ENCODE assay signal across 11 cellular contexts in the genomic region with DNA sequence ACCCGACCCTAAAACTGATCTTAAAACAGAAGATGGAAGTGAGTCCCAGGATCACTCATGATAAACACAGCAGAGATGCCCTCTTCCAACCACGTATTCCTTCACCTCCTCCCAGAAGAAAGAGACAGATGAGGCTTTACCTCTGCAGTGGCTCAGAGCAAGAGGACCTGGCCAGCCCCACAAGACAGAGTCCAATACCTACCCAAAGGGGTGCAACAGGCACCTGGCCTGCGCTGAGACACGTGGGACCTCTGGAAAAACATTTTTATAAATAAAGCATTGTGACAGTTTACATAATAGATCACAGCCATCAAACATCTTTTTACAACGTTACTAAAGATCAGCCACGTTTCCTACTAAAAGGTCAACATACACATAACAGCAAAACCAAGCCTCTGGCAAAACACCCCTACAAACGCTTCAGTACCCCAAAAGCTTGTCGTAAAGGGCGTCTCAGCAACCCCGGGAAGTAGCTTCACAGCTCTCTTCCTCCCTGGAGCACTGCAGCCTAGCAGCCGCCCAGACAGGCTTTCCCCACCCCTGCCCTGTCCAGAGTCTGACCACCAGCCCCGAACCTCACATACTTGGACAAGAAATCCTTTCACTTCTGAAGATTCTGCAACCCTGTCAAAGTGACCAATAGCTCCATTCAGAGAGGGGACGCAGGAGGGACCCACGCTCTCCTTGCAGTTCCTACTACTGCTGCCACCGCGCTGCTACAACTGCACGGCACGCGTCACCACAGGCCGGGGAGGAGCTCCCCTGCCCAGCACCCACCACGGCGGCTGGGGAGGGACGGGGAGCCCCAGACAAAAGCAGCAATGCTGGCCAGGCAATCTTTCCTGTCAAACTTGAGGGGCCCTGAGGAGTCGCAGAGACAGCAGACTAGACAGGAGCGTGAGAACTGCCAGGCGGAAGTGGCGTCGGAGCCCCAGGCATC. TPM values are rescaled to one million over a fixed set of nuclear protein-coding genes. Genes with fewer than 3 reads are reported as not detected.
DNase-seq lines count a peak whose midpoint lies in the region; ATAC-seq, FAIRE-seq and TF ChIP-seq lines count a peak whose summit lies in the region.
"Had no signal": no experiment of that assay in that cellular context is flagged by ENCODE, and none has a peak within 500 bp of the region (broad histone marks: within the 10 kb centered on the region; RNA-seq: fewer than 3 reads in every experiment).

No MANE protein-coding gene starts in this region.

- H2BK15ac ChIP-seq in IMR-90 (ENCODE audit: low read depth, low read length) = no peak overlapping the region

- no peak overlapping the region for H3K4ac ChIP-seq in IMR-90 (ENCODE audit: low read depth, low read length)

- peaks cover 2% of the 10 kb centered on the region for H3K36me3 Mint-ChIP-seq in neural crest cell (ENCODE audit: low read depth)

- intact Hi-C loops in IMR-90 (cut with micrococcal nuclease) = loop anchor here (1.0 to 5.0 kb wide), 2 partner anchors 36 to 59 kb away; partner anchors contain the start of gene LSM14B
- intact Hi-C loops in mammary epithelial cell (cut with micrococcal nuclease) = no loop called here

- no peak for FAIRE-seq in urothelium cell line (lab: Jason Lieb, UNC)

- no peak overlapping the region for H3K14ac ChIP-seq in IMR-90 (replicated peaks; ENCODE audit: low read depth, low read length)

- no peaks in the 10 kb centered on the region for H3K9me3 ChIP-seq in BLaER1 treated with 17β-estradiol and CSF1 and Interleukin-3, amounts not matched to agents 10 nM and 100 nM (replicated peaks in 1 of 11)
- no peaks in the 10 kb centered on the region for H3K9me3 ChIP-seq in IMR-90 (ENCODE audit: control insufficient read depth, insufficient read depth, low read length)
- H3K9me3 ChIP-seq in mammary epithelial cell (replicated peaks; ENCODE audit: insufficient read depth, low read length) = no peaks in the 10 kb centered on the region

- H3K56ac ChIP-seq in IMR-90 (ENCODE audit: extremely low read depth, insufficient read depth, low read length) = no peak overlapping the region

- no peak overlapping the region for H2BK120ac ChIP-seq in IMR-90 (ENCODE audit: low read depth, low read length)

- in situ Hi-C loops in IMR-90 (cut with MboI; ENCODE audit: low sequenced_read_pairs) = no loop called here
- in situ Hi-C loops in mammary epithelial cell (cut with MboI; ENCODE audit: low sequenced_read_pairs in 2 of 2) = no loop called here

- 72% methylated on average over 14 of the region's 28 CpGs; no CpG with 5 or more reads in 1 of the 2 experiments for WGBS in IMR-90 (ENCODE audit: extremely low coverage in 2 of 2, insufficient read length in 1 of 2), 2 experiments
- 95% methylated on average over 25 of the region's 28 CpGs for WGBS in mammary epithelial cell (ENCODE audit: low coverage, missing lambda C conversion rate)

- H4K91ac ChIP-seq in IMR-90 (ENCODE audit: insufficient read depth, low read depth, low read length) = no peak overlapping the region

- H3K9ac ChIP-seq in BLaER1 treated with 17β-estradiol and CSF1 and Interleukin-3, amounts not matched to agents 10 nM and 100 nM = peak overlapping the region; percentile 58 to 74 (median 68); a peak in 20 of 22 replicates
- H3K9ac ChIP-seq in IMR-90 (ENCODE audit: low read depth, low read length) (no peak overlapping the region), mammary epithelial cell (ENCODE audit: insufficient read depth, low read length) (no peak overlapping the region)

- CTCF ChIA-PET in IMR-90 (lab: Yijun Ruan, JAX) = interaction anchor here (1.0 kb wide), 1 partner anchor 73 kb away, joined by 4 read pairs; no protein-coding TSS in a partner anchor
- CTCF ChIA-PET in mammary epithelial cell (lab: Charles Lee; ENCODE audit: low non-redundant PET) = no interaction called here

- H3K4me1 Mint-ChIP-seq in neural crest cell = peaks cover 47% of the 10 kb centered on the region

- TF ChIP-seq CTCF in IMR-90 (conservative IDR thresholded peaks at IDR 0.05; ENCODE audit: low read depth, low read length) (no peak), mammary epithelial cell (conservative IDR thresholded peaks at IDR 0.05 in 1 of 2, IDR thresholded peaks at IDR 0.05 in 1 of 2; ENCODE audit: extremely low read depth in 1 of 2, insufficient read depth in 1 of 2, low read depth in 1 of 2, low read length in 2 of 2) (no peak), neural crest cell (conservative IDR thresholded peaks at IDR 0.05) (no peak)

- peaks cover 0 to 41% (median 20%) of the 10 kb centered on the region in 11 experiments; a peak in 14 of 22 replicates for H3K36me3 ChIP-seq in BLaER1 treated with 17β-estradiol and CSF1 and Interleukin-3, amounts not matched to agents 10 nM and 100 nM
- H3K36me3 ChIP-seq in IMR-90 (ENCODE audit: control insufficient read depth, insufficient read depth, low read length) = 0 out of 2 replicates have a peak, but pooled peaks cover 1% of the 10 kb centered on the region
- H3K36me3 ChIP-seq in mammary epithelial cell (ENCODE audit: insufficient read depth, low read length) = no peaks in the 10 kb centered on the region

- H2AK5ac ChIP-seq in IMR-90 (ENCODE audit: low read depth, low read length) = peak overlapping the region; percentile 24; the same call in 1 of the 2 replicates

- peak overlapping the region; percentile 93 for H3K4me3 Mint-ChIP-seq in neural crest cell

- H3K27me3 Mint-ChIP-seq in neural crest cell (ENCODE audit: low read depth) = peaks cover 7% of the 10 kb centered on the region

- no peak for TF ChIP-seq POLR2A in IMR-90 (IDR thresholded peaks at IDR 0.05; ENCODE audit: low read depth, low read length)

- BruUV-seq in IMR-90 (replicated peaks; lab: Mats Ljungman, UMichigan) (no TSS peak), mammary epithelial cell (replicated peaks; lab: Mats Ljungman, UMichigan) (no TSS peak)

- no peak overlapping the region for H3K18ac ChIP-seq in IMR-90 (ENCODE audit: low read depth, low read length)

- no peaks in the 10 kb centered on the region; the same call in 1 of the 2 replicates for H3K9me1 ChIP-seq in IMR-90 (ENCODE audit: insufficient read depth, low read length)

- DNase-seq in IMR-90 = no peak
- DNase-seq in mammary epithelial cell = no peak
- DNase-seq in neural crest cell (ENCODE audit: low read depth, low spot score) = no peak
- DNase-seq in urothelium cell line (ENCODE audit: low spot score) = no peak
- DNase-seq: GOT3, NCI-H1048 had no signal

- no peaks in the 10 kb centered on the region for H3K27me3 ChIP-seq in BLaER1 treated with 17β-estradiol and CSF1 and Interleukin-3, amounts not matched to agents 10 nM and 100 nM
- H3K27me3 ChIP-seq in IMR-90 (ENCODE audit: control insufficient read depth, insufficient read depth, low read length) (no peaks in the 10 kb centered on the region), mammary epithelial cell (ENCODE audit: insufficient read depth, low read length) (no peaks in the 10 kb centered on the region)

- H2BK20ac ChIP-seq in IMR-90 (ENCODE audit: low read depth, low read length) = no peak overlapping the region

- peak overlapping the region; percentile 36 to 93 (median 58); a peak in 18 of 20 replicates for H3K4me3 ChIP-seq in BLaER1 treated with 17β-estradiol and CSF1 and Interleukin-3, amounts not matched to agents 10 nM and 100 nM
- H3K4me3 ChIP-seq in IMR-90 (ENCODE audit: insufficient read depth, low read depth, low read length) = no peak overlapping the region
- no peak overlapping the region for H3K4me3 ChIP-seq in mammary epithelial cell (replicated peaks in 1 of 3; ENCODE audit: insufficient read depth in 1 of 3, low read depth in 2 of 3, low read length in 3 of 3)

- H3K79me1 ChIP-seq in IMR-90 (ENCODE audit: low read depth in 1 of 2, low read length in 2 of 2) = peaks cover 29 to 64% of the 10 kb centered on the region in 2 experiments

- peaks cover 50 to 67% (median 58%) of the 10 kb centered on the region in 10 experiments for H3K4me1 ChIP-seq in BLaER1 treated with 17β-estradiol and CSF1 and Interleukin-3, amounts not matched to agents 10 nM and 100 nM
- H3K4me1 ChIP-seq in IMR-90 (ENCODE audit: control insufficient read depth, insufficient read depth, low read length) (peaks cover 16% of the 10 kb centered on the region), mammary epithelial cell (ENCODE audit: insufficient read depth, low read length) (peaks cover 23% of the 10 kb centered on the region)

- H4K8ac ChIP-seq in IMR-90 (ENCODE audit: low read depth in 2 of 2, low read length in 2 of 2) = no peak overlapping the region

- H3K79me2 ChIP-seq in mammary epithelial cell (ENCODE audit: insufficient read depth, low read length) = peaks cover 58% of the 10 kb centered on the region

- dilution Hi-C loops in IMR-90 (cut with HindIII; ENCODE audit: low sequenced_read_pairs, unreplicated experiment) = no loop called here
- dilution Hi-C loops in mammary epithelial cell (cut with HindIII; ENCODE audit: low sequenced_read_pairs) = loop anchor here (5.0 kb wide), 1 partner anchor 41 kb away; no protein-coding TSS in a partner anchor

- H3K27ac ChIP-seq in BLaER1 treated with 17β-estradiol and CSF1 and Interleukin-3, amounts not matched to agents 10 nM and 100 nM = peak overlapping the region in 3 of 11 experiments; percentile 18 to 52 (median 30); a peak in 3 of 22 replicates
- no peak overlapping the region for H3K27ac ChIP-seq in IMR-90 (ENCODE audit: insufficient read depth, low read length)
- no peak overlapping the region for H3K27ac ChIP-seq in mammary epithelial cell (ENCODE audit: insufficient read depth, low read depth, low read length)

- H4K20me1 ChIP-seq in BLaER1 treated with 17β-estradiol and CSF1 and Interleukin-3, amounts not matched to agents 10 nM and 100 nM = peaks cover 55 to 61% (median 60%) of the 10 kb centered on the region in 11 experiments
- H4K20me1 ChIP-seq in IMR-90 (ENCODE audit: insufficient read depth, low read length) (peaks cover 49% of the 10 kb centered on the region), mammary epithelial cell (ENCODE audit: insufficient read depth, low read length) (peaks cover 2% of the 10 kb centered on the region)

- no peak overlapping the region for H3K27ac Mint-ChIP-seq in neural crest cell (ENCODE audit: unreplicated experiment)

- no peak overlapping the region for H4K5ac ChIP-seq in IMR-90 (ENCODE audit: low read depth, low read length)

- no peak overlapping the region for H3K23ac ChIP-seq in IMR-90 (ENCODE audit: low read depth, low read length)

- H3K4me2 ChIP-seq in BLaER1 treated with 17β-estradiol and CSF1 and Interleukin-3, amounts not matched to agents 10 nM and 100 nM = peak overlapping the region; percentile 95 to 99 (median 98)
- H3K4me2 ChIP-seq in IMR-90 (ENCODE audit: low read depth, low read length) (peak overlapping the region; percentile 11; the same call in 1 of the 2 replicates), mammary epithelial cell (ENCODE audit: insufficient read depth, low read depth, low read length) (peak overlapping the region; percentile 92)

- no peak overlapping the region for H2BK5ac ChIP-seq in IMR-90 (ENCODE audit: low read depth, low read length, poor library complexity, severe bottlenecking)

- no peaks in the 10 kb centered on the region for H3K9me3 Mint-ChIP-seq in neural crest cell
- H3K9me3 Mint-ChIP-seq: dendritic cell treated with granulocyte-macrophage colony-stimulating factor and Interleukin-4, amounts not matched to agents 40 ng/mL and 50 ng/mL, for 4 days had no signal

- POLR2A ChIA-PET in IMR-90 (lab: Charles Lee; ENCODE audit: unreplicated experiment) = no interaction called here

- H2AK9ac ChIP-seq in IMR-90 (replicated peaks; ENCODE audit: low read depth, low read length, poor library complexity) = peak overlapping the region; percentile 79

- no peak for TF ChIP-seq RAD21 in IMR-90 (IDR thresholded peaks at IDR 0.05; ENCODE audit: low read length)

- ATAC-seq in IMR-90 (ENCODE audit: low read depth) (no peak), GM21529 (IDR thresholded peaks at IDR 0.05; ENCODE audit: unreplicated experiment) (no peak), GM21576 (IDR thresholded peaks at IDR 0.05; ENCODE audit: unreplicated experiment) (no peak), GM21528 (IDR thresholded peaks at IDR 0.05; ENCODE audit: low FRiP score, unreplicated experiment) (no peak)

- H2AFZ ChIP-seq in IMR-90 (replicated peaks; ENCODE audit: low read length, poor library complexity) (peak overlapping the region; percentile 54), mammary epithelial cell (ENCODE audit: low read depth, low read length) (no peak overlapping the region)

RNA-seq across cellular contexts. Expression of gene TAF4, which starts 2.8 kb away (rescaled TPM):
- total RNA-seq in IMR-90 (2012; rRNA removed) = 1.4 and 1.7 TPM in 2 replicates
- 4.9 and 5.1 TPM in 2 replicates for polyA plus RNA-seq in IMR-90 (2012; rRNA removed)
- polyA plus RNA-seq in IMR-90 (2012; cell fraction: cytosol; rRNA removed) = 4.7 and 9.8 TPM in 2 replicates
- 15.8 and 40.0 TPM in 2 replicates for polyA plus RNA-seq in IMR-90 (2012; cell fraction: nucleus; rRNA removed; ENCODE audit: low replicate concordance)
- 10 to 100 TPM in 1 of 2 donors, 1 to 10 TPM in 1; 4.5 to 15.0 TPM for total RNA-seq in mammary epithelial cell
- polyA plus RNA-seq in mammary epithelial cell = 4.4 TPM
- polyA minus RNA-seq in mammary epithelial cell = 10.4 TPM
- 33.6 and 35.1 TPM in 2 replicates for total RNA-seq in neural crest cell

RNA-seq across cellular contexts. Expression of gene LSM14B, which starts 59.3 kb away (rescaled TPM):
- total RNA-seq in IMR-90 (2012; rRNA removed) (23.7 and 30.6 TPM in 2 replicates), mammary epithelial cell (10 to 100 TPM; 31.5 to 36.3 TPM), neural crest cell (97.1 TPM in 2 replicates)
- polyA plus RNA-seq in IMR-90 (2012; rRNA removed) (41.1 and 46.7 TPM in 2 replicates), mammary epithelial cell (20.3 TPM)
- polyA plus RNA-seq in IMR-90 (2012; cell fraction: cytosol; rRNA removed) = 21.4 and 47.8 TPM in 2 replicates
- 41.4 and 44.4 TPM in 2 replicates for polyA plus RNA-seq in IMR-90 (2012; cell fraction: nucleus; rRNA removed; ENCODE audit: low replicate concordance)
- 20.6 TPM for polyA minus RNA-seq in mammary epithelial cell

Comparison
In these comparisons a context has a peak if more than half of its experiments do, and no peak if none do; other contexts are left out.
1. H3K4me2 ChIP-seq: peak in every context shown above with its lines; median percentile 98 in BLaER1 treated with 17β-estradiol and CSF1 and Interleukin-3, amounts not matched to agents 10 nM and 100 nM; 92 in mammary epithelial cell; 11 in IMR-90.
2. H3K4me3 ChIP-seq: peak in BLaER1 treated with 17β-estradiol and CSF1 and Interleukin-3, amounts not matched to agents 10 nM and 100 nM (10 of 10); none in IMR-90 (single experiment) and mammary epithelial cell (0 of 3).
3. H3K9ac ChIP-seq: peak in BLaER1 treated with 17β-estradiol and CSF1 and Interleukin-3, amounts not matched to agents 10 nM and 100 nM (11 of 11); none in IMR-90 (single experiment) and mammary epithelial cell (single experiment).